19 cellular contexts compared by ENCODE assay signal in the genomic region with DNA sequence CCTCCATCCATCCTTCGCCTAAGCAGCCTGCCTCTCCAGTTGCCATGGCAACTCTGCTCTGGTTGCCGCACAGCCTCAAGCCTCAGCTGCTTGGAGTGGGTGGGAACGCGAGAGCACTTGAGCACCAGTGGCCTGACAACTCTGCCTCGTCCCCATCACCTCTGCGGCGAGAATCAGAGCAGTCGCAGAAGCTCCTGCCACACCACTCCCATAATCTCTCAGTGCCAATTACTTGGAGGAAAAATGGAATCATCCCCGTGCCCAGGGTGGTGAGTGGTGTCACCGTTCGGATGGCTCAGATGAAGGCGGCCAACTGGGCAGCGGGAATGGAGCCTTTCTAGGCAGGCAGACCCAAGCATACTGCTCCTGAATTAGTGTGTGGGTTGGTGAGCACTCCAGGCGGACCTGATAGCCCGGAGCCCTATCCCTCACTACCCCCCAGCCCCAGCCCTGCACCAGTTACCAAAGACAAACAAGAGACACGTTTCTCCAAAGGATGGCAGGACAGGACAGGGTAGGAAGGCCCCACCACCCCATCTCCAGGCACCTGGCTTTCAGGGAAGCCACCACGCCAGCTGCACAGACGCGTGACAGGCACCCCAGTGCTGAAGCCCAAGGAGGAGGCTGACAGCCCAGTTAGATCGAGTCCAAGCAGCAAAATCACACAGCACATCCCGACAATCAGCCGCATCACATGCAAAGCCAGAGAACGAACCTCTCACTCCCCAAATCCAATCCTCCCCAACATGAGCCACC.
DNase-seq lines count a peak whose midpoint lies in the region; ATAC-seq and TF ChIP-seq lines count a peak whose summit lies in the region.
"Had no signal": no experiment of that assay in that cellular context is flagged by ENCODE, and none has a peak within 500 bp of the region (broad histone marks: within the 10 kb centered on the region; RNA-seq: fewer than 3 reads in every experiment).

No MANE protein-coding gene starts in this region.

- WGBS in SK-N-SH (ENCODE audit: low lambda C conversion rate), result 47% methylated on average over 23 of the region's 23 CpGs
- 69% methylated on average over 6 of the region's 23 CpGs for WGBS in esophagus muscularis mucosa

- TF ChIP-seq CTCF in SK-N-SH (IDR thresholded peaks at IDR 0.05) (no peak), tibial artery (IDR thresholded peaks at IDR 0.05) (no peak), esophagus muscularis mucosa (IDR thresholded peaks at IDR 0.05) (no peak)

- H3K4me1 ChIP-seq in SK-N-SH (ENCODE audit: control insufficient read depth in 1 of 2, insufficient read depth in 2 of 2, low read depth in 1 of 2, low read length in 1 of 2), result no peaks in the 10 kb centered on the region; a peak in 1 of 4 replicates
- no peaks in the 10 kb centered on the region for H3K4me1 ChIP-seq in tibial artery
- H3K4me1 ChIP-seq in esophagus muscularis mucosa, result no peaks in the 10 kb centered on the region
- H3K4me1 ChIP-seq: body of pancreas, heart left ventricle, upper lobe of left lung had no signal

- peaks cover 8% of the 10 kb centered on the region for H3F3A ChIP-seq in SK-N-SH (replicated peaks; ENCODE audit: insufficient read depth)

- POLR2A ChIA-PET in SK-N-SH (lab: Yijun Ruan, JAX), result no interaction called here

- no peaks in the 10 kb centered on the region for H3K9me2 ChIP-seq in SK-N-SH

- no peaks in the 10 kb centered on the region for H3K36me3 ChIP-seq in SK-N-SH (replicated peaks in 1 of 2; ENCODE audit: control insufficient read depth in 1 of 2, insufficient read depth in 2 of 2, low read length in 1 of 2)
- no peaks in the 10 kb centered on the region for H3K36me3 ChIP-seq in tibial artery
- no peaks in the 10 kb centered on the region for H3K36me3 ChIP-seq in esophagus muscularis mucosa
- H3K36me3 ChIP-seq: heart left ventricle, upper lobe of left lung had no signal

- H3K9me3 ChIP-seq in SK-N-SH, result no peaks in the 10 kb centered on the region
- no peaks in the 10 kb centered on the region for H3K9me3 ChIP-seq in tibial artery
- no peaks in the 10 kb centered on the region for H3K9me3 ChIP-seq in esophagus muscularis mucosa
- H3K9me3 ChIP-seq: body of pancreas, upper lobe of left lung had no signal

- H3K79me2 ChIP-seq in SK-N-SH (ENCODE audit: insufficient read depth), result no peaks in the 10 kb centered on the region

- no peak for TF ChIP-seq RAD21 in SK-N-SH (IDR thresholded peaks at IDR 0.05; ENCODE audit: low read length)

- H3K27me3 ChIP-seq in SK-N-SH (ENCODE audit: insufficient read depth) (no peaks in the 10 kb centered on the region), tibial artery (no peaks in the 10 kb centered on the region), esophagus muscularis mucosa (peaks cover 0 to 5% (median 0%) of the 10 kb centered on the region in 4 donors)
- H3K27me3 ChIP-seq: body of pancreas, upper lobe of left lung had no signal

- no peak overlapping the region for H2AFZ ChIP-seq in SK-N-SH (ENCODE audit: low read depth)

- ATAC-seq in SK-N-SH treated with all-trans-retinoic acid at 6 μM for 48 hours (no peak), HG02938 (IDR thresholded peaks at IDR 0.05; ENCODE audit: unreplicated experiment) (no peak)
- ATAC-seq: activated CD8-positive, alpha-beta memory T cell treated with anti-CD3 and anti-CD28 coated beads, Interleukin-2, amount 10 ng/mL, durations not matched to agents 7 days and 5 days; body of pancreas; heart left ventricle; stimulated activated memory B cell treated with anti-CD40 and anti-IgM and Interleukin-4, amounts not matched to agents 10 μg/mL and 1 μg/mL and 100 μg/mL, for 72 hours had no signal

- H3K9ac ChIP-seq in SK-N-SH, result no peak overlapping the region

- DNase-seq in SK-N-SH, result peak; percentile 54
- DNase-seq in midbrain (lab: John Stamatoyannopoulos, UW), result peak; percentile 41
- DNase-seq in tibial artery, result peak; percentile 8 to 38
- no peak for DNase-seq in activated gamma-delta T cell (lab: John Stamatoyannopoulos, UW)
- no peak for DNase-seq in esophagus muscularis mucosa (ENCODE audit: extremely low spot score)
- DNase-seq: activated naive CD4-positive, alpha-beta T cell treated with anti-CD3 and anti-CD28 coated beads for 36 hours; CD4-positive, CD25-positive, alpha-beta regulatory T cell; kidney; MM.1S; SHP77 had no signal

- H3K4me3 ChIP-seq in SK-N-SH (ENCODE audit: low read depth in 2 of 2, low read length in 1 of 2), result no peak overlapping the region
- H3K4me3 ChIP-seq in tibial artery, result no peak overlapping the region
- H3K4me3 ChIP-seq in esophagus muscularis mucosa, result no peak overlapping the region
- H3K4me3 ChIP-seq: body of pancreas, smooth muscle cell had no signal

- CTCF ChIA-PET in SK-N-SH (lab: Yijun Ruan, JAX), result no interaction called here

- H3K27ac ChIP-seq in SK-N-SH (ENCODE audit: low read depth in 2 of 2, low read length in 1 of 2) (no peak overlapping the region), angular gyrus (ENCODE audit: low read depth, low read length) (peak overlapping the region; percentile 71), tibial artery (no peak overlapping the region), esophagus muscularis mucosa (replicated peaks in 1 of 4) (no peak overlapping the region)
- H3K27ac ChIP-seq: body of pancreas, heart left ventricle, upper lobe of left lung had no signal

- TF ChIP-seq POLR2A in esophagus muscularis mucosa (IDR thresholded peaks at IDR 0.05; ENCODE audit: low read depth), result no peak

- H3K4me2 ChIP-seq in SK-N-SH, result no peak overlapping the region
- H3K4me2 ChIP-seq: smooth muscle cell had no signal

- TF ChIP-seq EP300 in SK-N-SH (IDR thresholded peaks at IDR 0.05; ENCODE audit: borderline replicate concordance in 1 of 2, low read depth in 1 of 2, low read length in 1 of 2) (no peak), esophagus muscularis mucosa (IDR thresholded peaks at IDR 0.05) (no peak)

- intact Hi-C loops in tibial artery (cut with DNase I; ENCODE audit: low total_unique reads), result no loop called here
- intact Hi-C loops in esophagus muscularis mucosa (cut with DNase I), result no loop called here

- H4K20me1 ChIP-seq in SK-N-SH (ENCODE audit: insufficient read depth), result no peaks in the 10 kb centered on the region

TF ChIP-seq in SK-N-SH, 30 proteins besides CTCF, POLR2A, EP300 and RAD21 (continues in another document):
- TF ChIP-seq MXI1 (IDR thresholded peaks at IDR 0.05; ENCODE audit: low read depth, low read length) (no peak), ELF1 (IDR thresholded peaks at IDR 0.05) (no peak), FOSL2 (IDR thresholded peaks at IDR 0.05; ENCODE audit: borderline replicate concordance, low read depth) (no peak), POLR2AphosphoS5 (IDR thresholded peaks at IDR 0.05; ENCODE audit: low read depth, low read length) (no peak)
- TF ChIP-seq, protein P1, sequence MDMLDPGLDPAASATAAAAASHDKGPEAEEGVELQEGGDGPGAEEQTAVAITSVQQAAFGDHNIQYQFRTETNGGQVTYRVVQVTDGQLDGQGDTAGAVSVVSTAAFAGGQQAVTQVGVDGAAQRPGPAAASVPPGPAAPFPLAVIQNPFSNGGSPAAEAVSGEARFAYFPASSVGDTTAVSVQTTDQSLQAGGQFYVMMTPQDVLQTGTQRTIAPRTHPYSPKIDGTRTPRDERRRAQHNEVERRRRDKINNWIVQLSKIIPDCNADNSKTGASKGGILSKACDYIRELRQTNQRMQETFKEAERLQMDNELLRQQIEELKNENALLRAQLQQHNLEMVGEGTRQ (IDR thresholded peaks at IDR 0.05; ENCODE audit: borderline replicate concordance, low read depth, low read length), result no peak

TF ChIP-seq in SK-N-SH treated with all-trans-retinoic acid at 6 μM for 48 hours, 23 proteins besides CTCF, POLR2A, EP300 and RAD21 (continues in another document):
- TF ChIP-seq SNAI2 (CRISPR knock-in tag; IDR thresholded peaks at IDR 0.05) (no peak), CSDC2 (CRISPR knock-in tag; IDR thresholded peaks at IDR 0.05) (no peak), TOX (CRISPR knock-in tag; IDR thresholded peaks at IDR 0.05; ENCODE audit: borderline replicate concordance) (no peak), ARNTL (CRISPR knock-in tag; IDR thresholded peaks at IDR 0.05; ENCODE audit: borderline replicate concordance, low read depth) (no peak), ISL1 (CRISPR knock-in tag; IDR thresholded peaks at IDR 0.05) (no peak), ZNF8 (CRISPR knock-in tag; IDR thresholded peaks at IDR 0.05) (no peak), ESRRG (CRISPR knock-in tag; IDR thresholded peaks at IDR 0.05) (no peak)
- TF ChIP-seq, protein P2, sequence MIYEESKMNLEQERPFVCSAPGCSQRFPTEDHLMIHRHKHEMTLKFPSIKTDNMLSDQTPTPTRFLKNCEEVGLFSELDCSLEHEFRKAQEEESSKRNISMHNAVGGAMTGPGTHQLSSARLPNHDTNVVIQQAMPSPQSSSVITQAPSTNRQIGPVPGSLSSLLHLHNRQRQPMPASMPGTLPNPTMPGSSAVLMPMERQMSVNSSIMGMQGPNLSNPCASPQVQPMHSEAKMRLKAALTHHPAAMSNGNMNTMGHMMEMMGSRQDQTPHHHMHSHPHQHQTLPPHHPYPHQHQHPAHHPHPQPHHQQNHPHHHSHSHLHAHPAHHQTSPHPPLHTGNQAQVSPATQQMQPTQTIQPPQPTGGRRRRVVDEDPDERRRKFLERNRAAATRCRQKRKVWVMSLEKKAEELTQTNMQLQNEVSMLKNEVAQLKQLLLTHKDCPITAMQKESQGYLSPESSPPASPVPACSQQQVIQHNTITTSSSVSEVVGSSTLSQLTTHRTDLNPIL (CRISPR knock-in tag; IDR thresholded peaks at IDR 0.05; ENCODE audit: low read depth), result no peak
- TF ChIP-seq, protein P3, sequence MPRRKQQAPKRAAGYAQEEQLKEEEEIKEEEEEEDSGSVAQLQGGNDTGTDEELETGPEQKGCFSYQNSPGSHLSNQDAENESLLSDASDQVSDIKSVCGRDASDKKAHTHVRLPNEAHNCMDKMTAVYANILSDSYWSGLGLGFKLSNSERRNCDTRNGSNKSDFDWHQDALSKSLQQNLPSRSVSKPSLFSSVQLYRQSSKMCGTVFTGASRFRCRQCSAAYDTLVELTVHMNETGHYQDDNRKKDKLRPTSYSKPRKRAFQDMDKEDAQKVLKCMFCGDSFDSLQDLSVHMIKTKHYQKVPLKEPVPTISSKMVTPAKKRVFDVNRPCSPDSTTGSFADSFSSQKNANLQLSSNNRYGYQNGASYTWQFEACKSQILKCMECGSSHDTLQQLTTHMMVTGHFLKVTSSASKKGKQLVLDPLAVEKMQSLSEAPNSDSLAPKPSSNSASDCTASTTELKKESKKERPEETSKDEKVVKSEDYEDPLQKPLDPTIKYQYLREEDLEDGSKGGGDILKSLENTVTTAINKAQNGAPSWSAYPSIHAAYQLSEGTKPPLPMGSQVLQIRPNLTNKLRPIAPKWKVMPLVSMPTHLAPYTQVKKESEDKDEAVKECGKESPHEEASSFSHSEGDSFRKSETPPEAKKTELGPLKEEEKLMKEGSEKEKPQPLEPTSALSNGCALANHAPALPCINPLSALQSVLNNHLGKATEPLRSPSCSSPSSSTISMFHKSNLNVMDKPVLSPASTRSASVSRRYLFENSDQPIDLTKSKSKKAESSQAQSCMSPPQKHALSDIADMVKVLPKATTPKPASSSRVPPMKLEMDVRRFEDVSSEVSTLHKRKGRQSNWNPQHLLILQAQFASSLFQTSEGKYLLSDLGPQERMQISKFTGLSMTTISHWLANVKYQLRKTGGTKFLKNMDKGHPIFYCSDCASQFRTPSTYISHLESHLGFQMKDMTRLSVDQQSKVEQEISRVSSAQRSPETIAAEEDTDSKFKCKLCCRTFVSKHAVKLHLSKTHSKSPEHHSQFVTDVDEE (CRISPR knock-in tag; IDR thresholded peaks at IDR 0.05), result no peak

Comparison
In these comparisons a context has a peak if more than half of its experiments do, and no peak if none do; other contexts are left out.
1. DNase-seq: peak in SK-N-SH (single experiment), midbrain (single experiment) and tibial artery (2 of 2); none in activated gamma-delta T cell (single experiment) and esophagus muscularis mucosa (single experiment).